In genomic region chr3:35408882-35409281, GRCh38 we compare ENCODE assay signal across 9 cellular contexts.
"Had no signal": no experiment of that assay in that cellular context is flagged by ENCODE, and none has a peak within 500 bp of the region (broad histone marks: within the 10 kb centered on the region; RNA-seq: fewer than 3 reads in every experiment).

No MANE protein-coding gene starts in this region.

- H2AFZ ChIP-seq: GM23248, GM23338 had no signal

- H3K4me1 ChIP-seq: HAP-1 had no signal

- H3K27ac ChIP-seq: GM23248 had no signal

- H3K36me3 ChIP-seq: HAP-1 had no signal

- DNase-seq: GM23248, GOT3, H7, H9, HCEC 1CT, HFFc6 had no signal

- ATAC-seq: GM23338, HCT116 had no signal

- H3K9me3 ChIP-seq: HAP-1 had no signal

- H3K9ac ChIP-seq: GM23248 had no signal

- H3K4me2 ChIP-seq: GM23338 had no signal

- H3K4me3 ChIP-seq: GM23248, GM23338, HAP-1 had no signal
